15 cellular contexts compared by ENCODE assay signal in genomic region chr7:50329775-50330174, GRCh38. TPM values are rescaled to one million over a fixed set of nuclear protein-coding genes. Genes with fewer than 3 reads are reported as not detected.
DNase-seq lines count a peak whose midpoint lies in the region; ATAC-seq, FAIRE-seq and TF ChIP-seq lines count a peak whose summit lies in the region.
"Had no signal": no experiment of that assay in that cellular context is flagged by ENCODE, and none has a peak within 500 bp of the region (broad histone marks: within the 10 kb centered on the region; RNA-seq: fewer than 3 reads in every experiment).

No MANE protein-coding gene starts in this region.

- H3K36me3 Mint-ChIP-seq in CD4-positive, alpha-beta T cell (ENCODE audit: low read depth) = peaks cover 81% of the 10 kb centered on the region
- H3K36me3 Mint-ChIP-seq in astrocyte (ENCODE audit: low read depth, unreplicated experiment) (no peaks in the 10 kb centered on the region), immature natural killer cell (peaks cover 19 to 47% (median 33%) of the 10 kb centered on the region in 3 donors)

- no peak for ATAC-seq in CD4-positive, alpha-beta T cell (ENCODE audit: poor library complexity)
- ATAC-seq in GM18868 (IDR thresholded peaks at IDR 0.05; ENCODE audit: unreplicated experiment) (peak; percentile 29), HG03432 (IDR thresholded peaks at IDR 0.05; ENCODE audit: unreplicated experiment) (peak; percentile 23), HG03457 (IDR thresholded peaks at IDR 0.05; ENCODE audit: unreplicated experiment) (no peak)

- intact Hi-C loops in CD4-positive, alpha-beta T cell (cut with DNase I, micrococcal nuclease) = loop anchor here (1.0 to 5.0 kb wide), 2 partner anchors 9 to 38 kb away; no protein-coding TSS in a partner anchor

- peak overlapping the region; percentile 87 for H3K27ac ChIP-seq in CD4-positive, alpha-beta T cell (ENCODE audit: low read depth, low read length)
- no peak overlapping the region for H3K27ac ChIP-seq in astrocyte (ENCODE audit: low read depth, low read length)
- H3K27ac ChIP-seq: KMS-11, PC-9, suprapubic skin had no signal

- H3K9ac ChIP-seq in astrocyte (ENCODE audit: low read length) = no peak overlapping the region
- H3K9ac ChIP-seq: KMS-11 had no signal

- H3K4me3 ChIP-seq in astrocyte (ENCODE audit: insufficient read depth, low read depth, low read length) = no peak overlapping the region
- H3K4me3 ChIP-seq: PC-9, suprapubic skin had no signal

- FAIRE-seq in astrocyte (lab: Jason Lieb, UNC) = no peak
- FAIRE-seq: kidney had no signal

- no peaks in the 10 kb centered on the region for H3K9me3 Mint-ChIP-seq in CD4-positive, alpha-beta T cell
- H3K9me3 Mint-ChIP-seq in astrocyte (ENCODE audit: unreplicated experiment) (no peaks in the 10 kb centered on the region), immature natural killer cell (no peaks in the 10 kb centered on the region)
- H3K9me3 Mint-ChIP-seq: HFFc6 had no signal

- H4K20me1 ChIP-seq in astrocyte (ENCODE audit: insufficient read depth, low read length) = peaks cover 5% of the 10 kb centered on the region

- no peaks in the 10 kb centered on the region for H3K79me2 ChIP-seq in astrocyte (ENCODE audit: insufficient read depth, low read length)

- H3K36me3 ChIP-seq in astrocyte (ENCODE audit: insufficient read depth, low read length) = no peaks in the 10 kb centered on the region
- H3K36me3 ChIP-seq: suprapubic skin had no signal

- no peak overlapping the region for H2AFZ ChIP-seq in astrocyte (ENCODE audit: low read depth, low read length)
- H2AFZ ChIP-seq: PC-9 had no signal

- H3K4me3 Mint-ChIP-seq in CD4-positive, alpha-beta T cell = no peak overlapping the region
- H3K4me3 Mint-ChIP-seq in astrocyte (ENCODE audit: unreplicated experiment) (no peak overlapping the region), immature natural killer cell (peak overlapping the region in 2 of 5 donors; percentile 23 to 33)
- H3K4me3 Mint-ChIP-seq: HFFc6 had no signal

- no peak for TF ChIP-seq CTCF in CD4-positive, alpha-beta T cell (IDR thresholded peaks at IDR 0.05)
- TF ChIP-seq CTCF in astrocyte (IDR thresholded peaks at IDR 0.05; ENCODE audit: insufficient read depth, low read depth, low read length) = no peak

- peaks cover 33% of the 10 kb centered on the region for H3K4me1 Mint-ChIP-seq in CD4-positive, alpha-beta T cell (ENCODE audit: low read depth)
- H3K4me1 Mint-ChIP-seq in astrocyte (ENCODE audit: low read depth, unreplicated experiment) (peaks cover 14% of the 10 kb centered on the region), immature natural killer cell (peaks cover 22 to 36% of the 10 kb centered on the region in 2 donors)

- no peaks in the 10 kb centered on the region for H3K27me3 ChIP-seq in CD4-positive, alpha-beta T cell (ENCODE audit: control insufficient read depth, insufficient read depth, low read length)
- peaks cover 3% of the 10 kb centered on the region for H3K27me3 ChIP-seq in astrocyte (ENCODE audit: insufficient read depth, low read length)
- H3K27me3 ChIP-seq: suprapubic skin had no signal

- H3K9me3 ChIP-seq in CD4-positive, alpha-beta T cell (ENCODE audit: control insufficient read depth, low read length) = no peaks in the 10 kb centered on the region
- H3K9me3 ChIP-seq in astrocyte (ENCODE audit: insufficient read depth, low read depth, low read length) = no peaks in the 10 kb centered on the region
- H3K9me3 ChIP-seq: suprapubic skin had no signal

- H3K27ac Mint-ChIP-seq in CD4-positive, alpha-beta T cell = no peak overlapping the region
- peak overlapping the region; percentile 44 for H3K27ac Mint-ChIP-seq in astrocyte (ENCODE audit: unreplicated experiment)
- no peak overlapping the region for H3K27ac Mint-ChIP-seq in immature natural killer cell
- H3K27ac Mint-ChIP-seq: HFFc6 had no signal

- POLR2A ChIA-PET in CD4-positive, alpha-beta T cell (lab: Charles Lee) = interaction anchor here (1.0 to 32.3 kb wide), 7 partner anchors 9 to 124 kb away, joined by 3 to 2111 read pairs (median 4); partner anchors contain the start of gene IKZF1

- no peak overlapping the region for H3K4me2 ChIP-seq in astrocyte (ENCODE audit: low read length)
- H3K4me2 ChIP-seq: KMS-11, PC-9 had no signal

- no peaks in the 10 kb centered on the region for H3K27me3 Mint-ChIP-seq in CD4-positive, alpha-beta T cell
- no peaks in the 10 kb centered on the region for H3K27me3 Mint-ChIP-seq in astrocyte (ENCODE audit: low read depth, unreplicated experiment)
- H3K27me3 Mint-ChIP-seq in immature natural killer cell (ENCODE audit: low read depth in 3 of 3) = peaks cover 1 to 8% (median 2%) of the 10 kb centered on the region in 3 donors

- no peak for DNase-seq in CD4-positive, alpha-beta T cell
- DNase-seq in astrocyte (ENCODE audit: low read depth) (no peak), immature natural killer cell (no peak), NCI-H1417 treated with DMSO at 0.1 percent for 48 hours (lab: John Stamatoyannopoulos, UW) (no peak)
- DNase-seq in stimulated activated naive CD4-positive, alpha-beta T cell (lab: John Stamatoyannopoulos, UW) = no peak
- DNase-seq: amygdala, HFFc6, kidney, NCI-H2107, PC-9 had no signal

- CTCF ChIA-PET in CD4-positive, alpha-beta T cell (lab: Charles Lee) = interaction anchor here (1.0 to 1.4 kb wide), 3 partner anchors 9 to 124 kb away, joined by 3 to 5 read pairs (median 4); no protein-coding TSS in a partner anchor

- no peaks in the 10 kb centered on the region for H3K4me1 ChIP-seq in astrocyte (ENCODE audit: insufficient read depth, low read length)

RNA-seq across cellular contexts. Expression of gene IKZF1, which starts 25.3 kb away (rescaled TPM):
- 100 to 1,000 TPM; 297 to 300 TPM for total RNA-seq in CD4-positive, alpha-beta T cell
- total RNA-seq in astrocyte = 0.60 and 0.86 TPM in 2 replicates
- 100 to 1,000 TPM in 1 of 3 donors, 10 to 100 TPM in 2; 79.5 to 307 (median 91.3) TPM for polyA plus RNA-seq in immature natural killer cell
- total RNA-seq: HFFc6, PC-9 had no signal

Comparison
In these comparisons a context has a peak if more than half of its experiments do, and no peak if none do; other contexts are left out.
1. ATAC-seq: peak in GM18868 (single experiment) and HG03432 (single experiment); none in CD4-positive, alpha-beta T cell (single experiment) and HG03457 (single experiment).
2. RNA of gene IKZF1, which starts 25.3 kb away (total RNA-seq): 297 to 300 TPM in CD4-positive, alpha-beta T cell; 0.60 to 0.86 TPM in astrocyte; every median in the first group is over 100 times any median in the second.